19 cellular contexts compared by ENCODE assay signal in genomic region chr3:143152043-143152442, GRCh38. TPM values are rescaled to one million over a fixed set of nuclear protein-coding genes. Genes with fewer than 3 reads are reported as not detected.
DNase-seq lines count a peak whose midpoint lies in the region; ATAC-seq and TF ChIP-seq lines count a peak whose summit lies in the region.
"Had no signal": no experiment of that assay in that cellular context is flagged by ENCODE, and none has a peak within 500 bp of the region (broad histone marks: within the 10 kb centered on the region; RNA-seq: fewer than 3 reads in every experiment).

No MANE protein-coding gene starts in this region.

- H3K18ac ChIP-seq in mesendoderm (ENCODE audit: low read length): no peak overlapping the region

- no peak overlapping the region for H3K56ac ChIP-seq in mesendoderm (ENCODE audit: low read length)

- H3K9ac ChIP-seq in DND-41 (ENCODE audit: low read depth, low read length): no peak overlapping the region
- no peak overlapping the region for H3K9ac ChIP-seq in mesendoderm (ENCODE audit: low read length)

- H3K27ac Mint-ChIP-seq in naive thymus-derived CD8-positive, alpha-beta T cell: peak overlapping the region in 8 of 10 donors; percentile 31 to 83 (median 51)
- H3K27ac Mint-ChIP-seq: B cell, IgD-negative memory B cell had no signal

- H3K36me3 ChIP-seq in DND-41 (ENCODE audit: insufficient read depth, low read length) (no peaks in the 10 kb centered on the region), BE2C (no peaks in the 10 kb centered on the region), mesendoderm (ENCODE audit: control insufficient read depth, insufficient read depth, low read length) (no peaks in the 10 kb centered on the region), vagina (no peaks in the 10 kb centered on the region)
- H3K36me3 ChIP-seq: SJCRH30 had no signal

- no peak overlapping the region for H2BK5ac ChIP-seq in mesendoderm (ENCODE audit: low read length)

- H2AFZ ChIP-seq in DND-41 (ENCODE audit: low read depth, low read length): no peak overlapping the region

- H2BK15ac ChIP-seq in mesendoderm (replicated peaks; ENCODE audit: low read depth): no peak overlapping the region

- H3K27ac ChIP-seq in DND-41 (ENCODE audit: low read length) (0 out of 2 replicates have a peak overlapping the region, but pooled peaks have one; percentile 6), mesendoderm (ENCODE audit: low read depth, low read length) (no peak overlapping the region), vagina (no peak overlapping the region)
- H3K27ac ChIP-seq: A549, SJCRH30 had no signal

- peaks cover 14 to 36% (median 30%) of the 10 kb centered on the region in 4 donors for H3K4me1 Mint-ChIP-seq in naive thymus-derived CD8-positive, alpha-beta T cell

- ATAC-seq in DND-41 (ENCODE audit: insufficient read depth, low read depth): 0 out of 3 replicates have a peak, but pooled peaks have one; percentile 17
- ATAC-seq in GM21423 (IDR thresholded peaks at IDR 0.05; ENCODE audit: unreplicated experiment): peak; percentile 44
- peak; percentile 45 to 76 for ATAC-seq in naive thymus-derived CD8-positive, alpha-beta T cell
- ATAC-seq: HCT116 had no signal

- no peak overlapping the region for H2BK120ac ChIP-seq in mesendoderm (ENCODE audit: low read depth, low read length)

- H3K36me3 Mint-ChIP-seq in naive thymus-derived CD8-positive, alpha-beta T cell: no peaks in the 10 kb centered on the region
- H3K36me3 Mint-ChIP-seq: IgD-negative memory B cell had no signal

- TF ChIP-seq CTCF in DND-41 (IDR thresholded peaks at IDR 0.05; ENCODE audit: borderline replicate concordance, extremely low read depth, low read length, poor library complexity, severe bottlenecking) (no peak), BE2C (IDR thresholded peaks at IDR 0.05; ENCODE audit: low read depth, low read length) (no peak), vagina (IDR thresholded peaks at IDR 0.05) (no peak)

- H3K79me1 ChIP-seq in mesendoderm (ENCODE audit: low read length): no peaks in the 10 kb centered on the region

- in situ Hi-C loops in SK-MEL-5 (cut with HindIII; ENCODE audit: low pct_unique_long_range_greater_than_20kb, low sequenced_read_pairs): no loop called here

- H3K79me2 ChIP-seq in DND-41 (ENCODE audit: insufficient read depth, low read length) (no peaks in the 10 kb centered on the region), mesendoderm (ENCODE audit: control insufficient read depth, insufficient read depth, low read length) (no peaks in the 10 kb centered on the region)

- H3K23ac ChIP-seq in mesendoderm (ENCODE audit: low read length): no peak overlapping the region

- intact Hi-C loops in vagina (cut with DNase I): no loop called here

- no CpG with 5 or more reads among the region's 5 CpGs for WGBS in mesendoderm (ENCODE audit: extremely low coverage, insufficient coverage, low lambda C conversion rate)

- H4K5ac ChIP-seq in mesendoderm (ENCODE audit: low read length): no peak overlapping the region

- no peaks in the 10 kb centered on the region for H4K20me1 ChIP-seq in DND-41 (ENCODE audit: insufficient read depth, low read length)

- POLR2A ChIA-PET in naive thymus-derived CD8-positive, alpha-beta T cell (lab: Charles Lee): interaction anchor here (0.7 to 0.9 kb wide), 2 partner anchors 18 to 19 kb away, joined by 3 read pairs; no protein-coding TSS in a partner anchor

- no peaks in the 10 kb centered on the region for H3K27me3 Mint-ChIP-seq in naive thymus-derived CD8-positive, alpha-beta T cell
- H3K27me3 Mint-ChIP-seq: B cell, IgD-negative memory B cell had no signal

- no peak overlapping the region for H3K4me3 ChIP-seq in DND-41 (ENCODE audit: low read depth in 1 of 2, low read length in 2 of 2)
- no peak overlapping the region for H3K4me3 ChIP-seq in BE2C (ENCODE audit: low read depth, low read length)
- no peak overlapping the region for H3K4me3 ChIP-seq in mesendoderm (ENCODE audit: low read length)
- H3K4me3 ChIP-seq in vagina: no peak overlapping the region
- H3K4me3 ChIP-seq: A549, SJCRH30 had no signal

- no peaks in the 10 kb centered on the region for H3K27me3 ChIP-seq in DND-41 (ENCODE audit: insufficient read depth, low read length, poor library complexity)
- no peaks in the 10 kb centered on the region for H3K27me3 ChIP-seq in BE2C
- no peaks in the 10 kb centered on the region for H3K27me3 ChIP-seq in mesendoderm (ENCODE audit: insufficient read depth, low read length, poor library complexity)
- no peaks in the 10 kb centered on the region for H3K27me3 ChIP-seq in vagina
- H3K27me3 ChIP-seq: SJCRH30 had no signal

- H3K4ac ChIP-seq in mesendoderm (ENCODE audit: low read depth, low read length): no peak overlapping the region

- TF ChIP-seq POLR2A in vagina (IDR thresholded peaks at IDR 0.05): no peak

- H3K4me1 ChIP-seq in DND-41 (ENCODE audit: insufficient read depth, low read length) (peaks cover 3% of the 10 kb centered on the region; the same call in 1 of the 2 replicates), BE2C (no peaks in the 10 kb centered on the region), mesendoderm (ENCODE audit: control insufficient read depth, low read depth, low read length) (no peaks in the 10 kb centered on the region), vagina (no peaks in the 10 kb centered on the region)
- H3K4me1 ChIP-seq: A549 had no signal

- no peak overlapping the region for H2AK5ac ChIP-seq in mesendoderm (ENCODE audit: low read length)

- H3K4me2 ChIP-seq in DND-41 (ENCODE audit: insufficient read depth, low read length): no peak overlapping the region
- no peak overlapping the region for H3K4me2 ChIP-seq in mesendoderm (ENCODE audit: low read length)
- H3K4me2 ChIP-seq: A549 had no signal

- H4K8ac ChIP-seq in mesendoderm (ENCODE audit: low read depth, low read length): no peak overlapping the region

- no peaks in the 10 kb centered on the region for H3K9me3 Mint-ChIP-seq in naive thymus-derived CD8-positive, alpha-beta T cell
- H3K9me3 Mint-ChIP-seq: IgD-negative memory B cell had no signal

- H3K4me3 Mint-ChIP-seq in naive thymus-derived CD8-positive, alpha-beta T cell: peak overlapping the region in 4 of 10 donors; percentile 9 to 39 (median 32)
- H3K4me3 Mint-ChIP-seq: B cell, IgD-negative memory B cell had no signal

- DNase-seq in DND-41 (no peak), SK-MEL-5 (ENCODE audit: low read depth, low spot score) (peak; percentile 36), BE2C (no peak), NOMO-1 (lab: John Stamatoyannopoulos, UW; ENCODE audit: unreplicated experiment in 2 of 2) (no peak), mesendoderm (no peak), vagina (ENCODE audit: extremely low spot score in 2 of 2) (no peak)
- peak in 6 of 10 donors; percentile 15 to 65 (median 28) for DNase-seq in naive thymus-derived CD8-positive, alpha-beta T cell
- DNase-seq: NCI-H1092, NCI-H1436, NCI-H1930, NCI-H226, NCI-H510A treated with DMSO at 0.1 percent for 48 hours, NCI-H748 treated with DMSO at 0.1 percent for 48 hours, SJCRH30 had no signal

- H3K9me3 ChIP-seq in DND-41 (ENCODE audit: insufficient read depth, low read length, severe bottlenecking) (no peaks in the 10 kb centered on the region), BE2C (no peaks in the 10 kb centered on the region), vagina (no peaks in the 10 kb centered on the region)
- H3K9me3 ChIP-seq: A549, SJCRH30 had no signal

RNA-seq across cellular contexts. Expression of gene CHST2, which starts 32.5 kb away (rescaled TPM):
- total RNA-seq in SK-MEL-5 (2014; rRNA removed; shearing (Covaris generic)): 3.6 and 4.3 TPM in 2 replicates
- polyA plus RNA-seq in SK-MEL-5 (2015; cell fraction: cytosol; rRNA removed): 11.3 and 12.9 TPM in 2 replicates
- 2.7 and 3.9 TPM in 2 replicates for polyA plus RNA-seq in SK-MEL-5 (2015; cell fraction: nucleus; rRNA removed)
- 1 to 10 TPM; 4.2 to 5.2 TPM for total RNA-seq in naive thymus-derived CD8-positive, alpha-beta T cell
- polyA plus RNA-seq in naive thymus-derived CD8-positive, alpha-beta T cell: 10 to 100 TPM in 1 of 3 donors, 1 to 10 TPM in 2; 4.2 to 11.4 (median 5.5) TPM
- polyA plus RNA-seq in BE2C (2012; ENCODE audit: insufficient read depth, insufficient read length, low read depth): 1.3 TPM
- 25.6 TPM for polyA plus RNA-seq in mesendoderm (2013, experiment 1 of 2)
- 26.4 TPM for polyA plus RNA-seq in mesendoderm (2013, experiment 2 of 2)
- total RNA-seq in vagina: 12.5 TPM

Comparison
In these comparisons a context has a peak if more than half of its experiments do, and no peak if none do; other contexts are left out.
1. DNase-seq: peak in SK-MEL-5 (single experiment) and naive thymus-derived CD8-positive, alpha-beta T cell (6 of 10); none in DND-41 (single experiment), BE2C (single experiment), NOMO-1 (0 of 2), mesendoderm (single experiment) and vagina (0 of 2).
2. Peak in every context shown above with its lines, with median percentiles within 50 percentile points of each other: ATAC-seq.